In the genomic region with DNA sequence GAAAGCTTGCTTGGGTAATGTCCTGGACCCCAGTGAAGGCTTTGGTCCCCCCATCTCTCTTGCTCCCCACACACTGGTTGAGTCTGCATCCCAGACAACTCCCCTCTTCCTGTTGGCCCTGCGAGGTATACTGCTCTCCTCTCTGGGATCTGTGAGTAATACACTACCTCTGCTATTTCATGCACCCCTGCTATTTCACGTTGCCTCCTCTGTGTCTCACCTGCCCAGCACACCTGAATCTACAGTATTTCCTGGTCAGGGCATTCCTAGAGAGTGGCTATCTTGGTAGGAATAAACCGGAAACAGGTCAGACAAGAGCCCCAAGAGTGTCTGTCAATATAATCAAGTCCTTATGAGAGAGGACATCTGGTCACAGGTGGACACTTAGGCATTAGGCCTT, we compare ENCODE assay signal across 25 cellular contexts.
"Had no signal": no experiment of that assay in that cellular context is flagged by ENCODE, and none has a peak within 500 bp of the region (broad histone marks: within the 10 kb centered on the region; RNA-seq: fewer than 3 reads in every experiment).

No MANE protein-coding gene starts in this region.

- H3K4me3 Mint-ChIP-seq: activated CD8-positive, alpha-beta T cell treated with anti-CD3 and anti-CD28 coated beads, Interleukin-2, amount 10 ng/mL, durations not matched to agents 7 days and 5 days; activated naive CD4-positive, alpha-beta T cell treated with anti-CD3 and anti-CD28 coated beads, Interleukin-2, amount 50 U/mL, for 24 hours; T-helper 1 cell treated with Interleukin-12 subunit alpha and Interleukin-12 subunit beta and Interleukin-4 antibody, amounts not matched to agents 30 μg/mL and 1 μg/mL, for 36 hours had no signal

- H3K9me3 ChIP-seq: breast epithelium, colonic mucosa, MG63, Peyer's patch had no signal

- H3K27me3 ChIP-seq: breast epithelium, colonic mucosa, MG63, Peyer's patch had no signal

- H3K4me3 ChIP-seq: breast epithelium, colonic mucosa, MG63, Peyer's patch had no signal

- H3K9me3 Mint-ChIP-seq: activated naive CD4-positive, alpha-beta T cell treated with anti-CD3 and anti-CD28 coated beads, Interleukin-2, amount 50 U/mL, for 24 hours; T-helper 1 cell treated with Interleukin-12 subunit alpha and Interleukin-12 subunit beta and Interleukin-4 antibody, amounts not matched to agents 30 μg/mL and 1 μg/mL, for 36 hours had no signal

- ATAC-seq: activated CD8-positive, alpha-beta T cell treated with anti-CD3 and anti-CD28 coated beads, Interleukin-2, amount 10 ng/mL, durations not matched to agents 7 days and 5 days had no signal

- H3K27ac Mint-ChIP-seq: activated CD8-positive, alpha-beta T cell treated with anti-CD3 and anti-CD28 coated beads, Interleukin-2, amount 10 ng/mL, durations not matched to agents 7 days and 5 days; activated naive CD4-positive, alpha-beta T cell treated with anti-CD3 and anti-CD28 coated beads, Interleukin-2, amount 50 U/mL, for 24 hours; T-helper 1 cell treated with Interleukin-12 subunit alpha and Interleukin-12 subunit beta and Interleukin-4 antibody, amounts not matched to agents 30 μg/mL and 1 μg/mL, for 36 hours had no signal

- H3K27me3 Mint-ChIP-seq: activated naive CD4-positive, alpha-beta T cell treated with anti-CD3 and anti-CD28 coated beads, Interleukin-2, amount 50 U/mL, for 24 hours had no signal

- H3K27ac ChIP-seq: breast epithelium, colonic mucosa, Peyer's patch had no signal

- H3K4me1 Mint-ChIP-seq: activated naive CD4-positive, alpha-beta T cell treated with anti-CD3 and anti-CD28 coated beads, Interleukin-2, amount 50 U/mL, for 24 hours had no signal

- DNase-seq: activated CD4-positive, alpha-beta T cell treated with anti-CD3 and anti-CD28 coated beads for 48 hours; activated CD4-positive, alpha-beta T cell treated with anti-CD3 and anti-CD28 coated beads, Interleukin-2, amount 50 U/mL, for 4 hours; activated CD4-positive, CD25-positive, alpha-beta regulatory T cell treated with anti-CD3 and anti-CD28 coated beads, Interleukin-2, amount 50 U/mL, for 72 hours; activated CD8-positive, alpha-beta memory T cell treated with anti-CD3 and anti-CD28 coated beads, Interleukin-2, amount 50 U/mL, for 48 hours; activated CD8-positive, alpha-beta T cell treated with anti-CD3 and anti-CD28 coated beads, Interleukin-2, amount 10 ng/mL, durations not matched to agents 7 days and 5 days; activated effector memory CD4-positive, alpha-beta T cell treated with Interleukin-2 at 50 U/mL for 16 hours; activated naive CD4-positive, alpha-beta T cell; activated T-cell treated with anti-CD3 and anti-CD28 coated beads, Interleukin-2, amount 50 U/mL, for 1 hour; aorta; caudate nucleus; colonic mucosa; MG63; MV-4-11; NCI-H1092 treated with DMSO at 0.1 percent for 48 hours; NCI-H1417 treated with DMSO at 0.1 percent for 48 hours; NCI-H1694; NCI-H2081 treated with DMSO at 0.1 percent for 48 hours; NCI-H446 treated with DMSO at 0.1 percent for 48 hours; NCI-H526 treated with DMSO at 0.1 percent for 48 hours; NCI-H82; Peyer's patch; SHP77 treated with DMSO at 0.1 percent for 48 hours had no signal

- H3K36me3 ChIP-seq: breast epithelium, colonic mucosa, MG63, Peyer's patch had no signal

- H3K4me1 ChIP-seq: breast epithelium, colonic mucosa, Peyer's patch had no signal
